ENCODE assay signal across 10 cellular contexts in the genomic region with DNA sequence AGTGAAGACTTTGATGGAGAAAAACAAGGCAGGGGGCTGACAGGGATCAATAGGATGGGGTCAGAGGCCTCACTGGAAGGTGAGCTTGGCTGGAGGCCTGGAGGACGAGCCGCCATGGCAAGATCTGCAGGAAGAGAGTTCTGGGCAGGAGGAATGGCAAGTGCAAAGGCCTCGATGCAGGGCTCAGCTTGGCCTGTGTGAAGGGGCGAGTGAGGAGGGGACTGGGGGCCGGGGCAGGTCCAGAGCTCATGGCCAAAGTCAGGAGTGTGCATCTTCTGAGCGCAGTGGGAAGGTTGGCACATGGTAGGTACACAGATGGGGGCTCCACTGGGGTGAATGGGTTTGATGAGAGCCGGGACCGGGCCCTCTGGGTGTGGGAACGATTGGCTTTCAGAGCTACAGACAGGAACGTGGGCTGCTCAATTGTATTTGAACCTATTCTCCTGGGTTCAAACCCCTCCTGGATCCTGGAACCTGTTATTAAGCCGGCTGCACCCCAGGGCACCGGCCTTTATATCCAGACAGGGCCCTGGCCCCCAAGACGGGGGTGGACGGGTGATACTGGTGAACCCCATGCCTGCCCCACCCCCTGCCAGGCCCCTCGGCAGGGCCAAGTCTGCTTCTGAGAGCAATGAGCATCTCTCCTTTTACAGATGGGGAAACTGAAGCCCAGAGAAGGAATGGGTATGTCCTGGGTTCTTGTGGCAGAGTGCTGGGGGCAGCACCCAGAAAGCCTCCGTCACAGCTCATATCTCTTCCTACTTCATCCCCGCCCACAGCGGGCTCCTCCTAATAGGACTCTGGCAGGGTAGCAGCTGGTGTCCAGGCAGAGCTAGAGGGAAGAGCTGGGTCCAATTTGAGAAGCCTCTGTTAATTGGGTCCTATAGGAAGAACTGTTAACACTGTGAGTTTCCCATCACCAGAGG.
DNase-seq lines count a peak whose midpoint lies in the region; ATAC-seq and TF ChIP-seq lines count a peak whose summit lies in the region.
"Had no signal": no experiment of that assay in that cellular context is flagged by ENCODE, and none has a peak within 500 bp of the region (broad histone marks: within the 10 kb centered on the region; RNA-seq: fewer than 3 reads in every experiment).

No MANE protein-coding gene starts in this region.

- H4K20me1 ChIP-seq in OCI-LY3 (ENCODE audit: insufficient read depth, low read length), result no peaks in the 10 kb centered on the region

- H3K27me3 ChIP-seq in BE2C (no peaks in the 10 kb centered on the region), OCI-LY3 (ENCODE audit: low read depth, low read length) (peaks cover 28% of the 10 kb centered on the region), psoas muscle (ENCODE audit: insufficient read depth in 3 of 3, low read length in 2 of 3) (no peaks in the 10 kb centered on the region)

- H3K4me2 ChIP-seq in OCI-LY3 (ENCODE audit: low read length), result peak overlapping the region; percentile 8

- H3K4me3 ChIP-seq in BE2C (ENCODE audit: low read depth, low read length) (no peak overlapping the region), OCI-LY3 (ENCODE audit: low read length) (no peak overlapping the region), fibroblast of mammary gland (ENCODE audit: control insufficient read depth, low read depth, low read length) (no peak overlapping the region), psoas muscle (no peak overlapping the region)

- H3K79me2 ChIP-seq in OCI-LY3 (ENCODE audit: low read length), result no peaks in the 10 kb centered on the region

- TF ChIP-seq CTCF in BE2C (IDR thresholded peaks at IDR 0.05; ENCODE audit: low read depth, low read length) (no peak), OCI-LY3 (IDR thresholded peaks at IDR 0.05; ENCODE audit: low read depth, low read length) (no peak), fibroblast of mammary gland (conservative IDR thresholded peaks at IDR 0.05; ENCODE audit: control insufficient read depth, insufficient read depth, low read depth, low read length) (no peak), psoas muscle (IDR thresholded peaks at IDR 0.05) (no peak)

- peak; percentile 43 for DNase-seq in BE2C
- DNase-seq in fibroblast of mammary gland (ENCODE audit: low read depth), result peak; percentile 51
- DNase-seq in psoas muscle, result peak; percentile 15 to 36
- no peak for DNase-seq in substantia nigra (lab: John Stamatoyannopoulos, UW)
- DNase-seq in T1000 (lab: John Stamatoyannopoulos, UW), result no peak
- DNase-seq in NOMO-1 treated with dmso at 0.1 percent for 144 hours (lab: John Stamatoyannopoulos, UW; ENCODE audit: unreplicated experiment), result no peak
- DNase-seq: islet precursor cell had no signal

- no peak overlapping the region for H3K27ac ChIP-seq in OCI-LY3 (ENCODE audit: low read length)
- peak overlapping the region; percentile 89 for H3K27ac ChIP-seq in psoas muscle
- no peak overlapping the region for H3K27ac ChIP-seq in substantia nigra (ENCODE audit: low read depth, low read length, poor library complexity, severe bottlenecking)
- H3K27ac ChIP-seq: epithelial cell of prostate had no signal

- H3K36me3 ChIP-seq in BE2C, result no peaks in the 10 kb centered on the region; the same call in 1 of the 2 replicates
- H3K36me3 ChIP-seq in OCI-LY3 (replicated peaks; ENCODE audit: low read depth, low read length), result no peaks in the 10 kb centered on the region
- no peaks in the 10 kb centered on the region for H3K36me3 ChIP-seq in psoas muscle (ENCODE audit: insufficient read depth in 1 of 2, low read depth in 1 of 2)

- H3K4me1 ChIP-seq in BE2C, result peaks cover 28% of the 10 kb centered on the region
- peaks cover 12% of the 10 kb centered on the region for H3K4me1 ChIP-seq in OCI-LY3 (ENCODE audit: low read length)
- peaks cover 16% of the 10 kb centered on the region for H3K4me1 ChIP-seq in psoas muscle

- H2AFZ ChIP-seq in OCI-LY3 (ENCODE audit: low read depth, low read length), result no peak overlapping the region

- intact Hi-C loops in psoas muscle (cut with DNase I), result no loop called here

- H3K9ac ChIP-seq in OCI-LY3 (ENCODE audit: low read length), result no peak overlapping the region

- ATAC-seq in psoas muscle, result no peak
- ATAC-seq in HG03442 (IDR thresholded peaks at IDR 0.05; ENCODE audit: unreplicated experiment), result no peak

- WGBS in psoas muscle, 3 donors, result 77 to 82% (median 79%) methylated on average over 18 of the region's 18 CpGs

- no peaks in the 10 kb centered on the region for H3K9me3 ChIP-seq in BE2C
- no peaks in the 10 kb centered on the region for H3K9me3 ChIP-seq in OCI-LY3 (ENCODE audit: insufficient read depth, low read length)
- no peaks in the 10 kb centered on the region for H3K9me3 ChIP-seq in psoas muscle

Comparison
In these comparisons a context has a peak if more than half of its experiments do, and no peak if none do; other contexts are left out.
1. DNase-seq: peak in BE2C (single experiment), fibroblast of mammary gland (single experiment) and psoas muscle (2 of 2); none in substantia nigra (0 of 49), T1000 (single experiment) and NOMO-1 treated with dmso at 0.1 percent for 144 hours (single experiment).